In the genomic region with DNA sequence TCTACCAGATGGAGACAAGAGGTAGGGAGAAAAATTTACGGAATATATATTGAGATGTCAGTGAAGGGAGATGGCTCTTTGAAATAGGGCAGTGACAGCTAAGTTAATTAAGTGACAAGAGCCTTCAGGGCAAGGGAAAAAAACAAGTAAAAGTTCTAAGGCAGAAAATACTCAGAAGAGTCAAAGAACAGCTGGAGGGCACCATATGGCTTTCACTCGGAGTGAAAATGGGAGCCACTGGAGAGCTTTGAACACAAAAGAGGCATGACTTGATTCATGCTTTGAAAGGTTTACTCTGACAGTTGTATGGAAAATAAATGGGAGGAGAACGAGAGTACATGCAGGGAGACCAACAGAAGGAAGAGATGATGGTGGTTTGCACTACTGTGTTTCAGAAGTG, we compare ENCODE assay signal across 28 cellular contexts.
"Had no signal": no experiment of that assay in that cellular context is flagged by ENCODE, and none has a peak within 500 bp of the region (broad histone marks: within the 10 kb centered on the region; RNA-seq: fewer than 3 reads in every experiment).

No MANE protein-coding gene starts in this region.

- H3K27me3 ChIP-seq: adrenal gland, ascending aorta, brain microvascular endothelial cell, tibial artery had no signal

- H3K27me3 Mint-ChIP-seq: activated naive CD8-positive, alpha-beta T cell; activated T-cell treated with anti-CD3 and anti-CD28 coated beads, Interleukin-2, amount 50 U/mL, for 24 hours; activated T-helper 17 cell treated with anti-CD3 and anti-CD28 coated beads, Interleukin-2, amount 50 U/mL, for 72 hours; stimulated activated naive CD8-positive, alpha-beta T cell treated with anti-CD3 and anti-CD28 coated beads, Interleukin-15, amount 100 ng/mL, for 72 hours had no signal

- H3K36me3 ChIP-seq: adrenal gland, ascending aorta, brain microvascular endothelial cell, left ventricle myocardium inferior, tibial artery had no signal

- H3K9me3 ChIP-seq: adrenal gland, ascending aorta, tibial artery had no signal

- DNase-seq: activated CD4-positive, alpha-beta T cell treated with anti-CD3 and anti-CD28 coated beads, Interleukin-2, amount 50 U/mL, for 4 hours; activated CD8-positive, alpha-beta memory T cell treated with anti-CD3 and anti-CD28 coated beads for 24 hours; activated CD8-positive, alpha-beta memory T cell treated with anti-CD3 and anti-CD28 coated beads, Interleukin-2, amount 50 U/mL, for 4 hours; activated naive CD4-positive, alpha-beta T cell; activated T-cell treated with anti-CD3 and anti-CD28 coated beads, Interleukin-2, amount 50 U/mL, for 24 hours; adrenal gland; brain microvascular endothelial cell; caudate nucleus; dermis blood vessel endothelial cell; effector memory CD4-positive, alpha-beta T cell; foreskin melanocyte; hippocampal formation; kidney glomerular epithelial cell; left ventricle myocardium inferior; mammary epithelial cell; midbrain; natural killer cell; nucleus accumbens; small intestine; stimulated activated CD4-positive, alpha-beta T cell treated with anti-CD3 and anti-CD28 coated beads, Interleukin-2, amount 100 ng/mL, for 24 hours; stimulated activated naive CD8-positive, alpha-beta T cell treated with anti-CD3 and anti-CD28 coated beads, Interleukin-15, amount 100 ng/mL, for 72 hours; T1000; tibial artery had no signal

- H3K4me1 ChIP-seq: adrenal gland, ascending aorta, left ventricle myocardium inferior, tibial artery had no signal

- H3K4me3 ChIP-seq: adrenal gland, ascending aorta, left ventricle myocardium inferior, tibial artery had no signal

- H3K36me3 Mint-ChIP-seq: activated naive CD8-positive, alpha-beta T cell; stimulated activated effector memory CD8-positive, alpha-beta T cell treated with anti-CD3 and anti-CD28 coated beads, Interleukin-12 subunit alpha, Interleukin-12 subunit beta, amount 100 ng/mL, for 72 hours had no signal

- H3K4me3 Mint-ChIP-seq: activated naive CD8-positive, alpha-beta T cell; activated T-cell treated with anti-CD3 and anti-CD28 coated beads, Interleukin-2, amount 50 U/mL, for 24 hours; activated T-helper 17 cell treated with anti-CD3 and anti-CD28 coated beads, Interleukin-2, amount 50 U/mL, for 72 hours; natural killer cell; stimulated activated effector memory CD8-positive, alpha-beta T cell treated with anti-CD3 and anti-CD28 coated beads, Interleukin-12 subunit alpha, Interleukin-12 subunit beta, amount 100 ng/mL, for 72 hours; stimulated activated naive CD8-positive, alpha-beta T cell treated with anti-CD3 and anti-CD28 coated beads, Interleukin-15, amount 100 ng/mL, for 72 hours; WTC11 had no signal

- H3K27ac ChIP-seq: adrenal gland, ascending aorta, brain microvascular endothelial cell, left ventricle myocardium inferior, tibial artery had no signal

- H3K4me1 Mint-ChIP-seq: activated T-helper 17 cell treated with anti-CD3 and anti-CD28 coated beads, Interleukin-2, amount 50 U/mL, for 72 hours; natural killer cell; stimulated activated effector memory CD8-positive, alpha-beta T cell treated with anti-CD3 and anti-CD28 coated beads, Interleukin-12 subunit alpha, Interleukin-12 subunit beta, amount 100 ng/mL, for 72 hours; stimulated activated naive CD8-positive, alpha-beta T cell treated with anti-CD3 and anti-CD28 coated beads, Interleukin-15, amount 100 ng/mL, for 72 hours had no signal

- H3K27ac Mint-ChIP-seq: activated naive CD8-positive, alpha-beta T cell; activated T-cell treated with anti-CD3 and anti-CD28 coated beads, Interleukin-2, amount 50 U/mL, for 24 hours; activated T-helper 17 cell treated with anti-CD3 and anti-CD28 coated beads, Interleukin-2, amount 50 U/mL, for 72 hours; natural killer cell; stimulated activated effector memory CD8-positive, alpha-beta T cell treated with anti-CD3 and anti-CD28 coated beads, Interleukin-12 subunit alpha, Interleukin-12 subunit beta, amount 100 ng/mL, for 72 hours; stimulated activated naive CD8-positive, alpha-beta T cell treated with anti-CD3 and anti-CD28 coated beads, Interleukin-15, amount 100 ng/mL, for 72 hours; WTC11 had no signal
